In the genomic region with DNA sequence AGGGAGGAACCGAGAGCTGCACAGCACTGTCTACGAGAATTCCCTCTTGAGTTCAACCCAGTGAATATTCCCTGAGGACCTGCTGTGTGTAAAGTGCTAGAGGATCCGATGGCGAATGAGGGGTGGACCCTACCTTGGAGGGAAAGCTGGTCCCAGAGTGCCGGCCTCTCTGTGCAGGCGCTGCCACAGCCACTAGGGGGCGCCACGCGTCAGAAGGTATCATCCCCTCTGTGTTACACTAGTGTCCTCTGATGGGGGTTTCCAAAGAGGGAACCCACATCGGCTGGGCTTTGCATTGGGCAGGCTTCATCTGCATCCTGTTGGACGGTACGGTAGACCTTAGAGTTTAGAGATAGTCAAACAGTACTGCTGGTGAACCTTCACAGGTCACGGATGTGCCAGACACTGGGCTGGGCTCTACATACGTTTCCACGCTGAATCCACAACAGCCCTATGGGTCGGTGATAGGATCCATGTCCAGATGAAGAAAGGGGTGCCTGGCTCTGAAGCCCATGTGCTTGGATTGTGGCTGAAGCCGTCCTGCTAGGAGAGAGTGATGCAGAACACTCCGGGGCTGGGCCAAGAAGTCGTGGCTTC, we compare ENCODE assay signal across 1 cellular context.
TF ChIP-seq lines count a peak whose summit lies in the region.

No MANE protein-coding gene starts in this region.

TF ChIP-seq in H1, 55 proteins besides CTCF, POLR2A, EP300 and RAD21 (continued from another document):
- TF ChIP-seq, protein P1, sequence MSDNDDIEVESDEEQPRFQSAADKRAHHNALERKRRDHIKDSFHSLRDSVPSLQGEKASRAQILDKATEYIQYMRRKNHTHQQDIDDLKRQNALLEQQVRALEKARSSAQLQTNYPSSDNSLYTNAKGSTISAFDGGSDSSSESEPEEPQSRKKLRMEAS (IDR thresholded peaks at IDR 0.05) = no peak
- TF ChIP-seq, protein P2, sequence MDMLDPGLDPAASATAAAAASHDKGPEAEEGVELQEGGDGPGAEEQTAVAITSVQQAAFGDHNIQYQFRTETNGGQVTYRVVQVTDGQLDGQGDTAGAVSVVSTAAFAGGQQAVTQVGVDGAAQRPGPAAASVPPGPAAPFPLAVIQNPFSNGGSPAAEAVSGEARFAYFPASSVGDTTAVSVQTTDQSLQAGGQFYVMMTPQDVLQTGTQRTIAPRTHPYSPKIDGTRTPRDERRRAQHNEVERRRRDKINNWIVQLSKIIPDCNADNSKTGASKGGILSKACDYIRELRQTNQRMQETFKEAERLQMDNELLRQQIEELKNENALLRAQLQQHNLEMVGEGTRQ (IDR thresholded peaks at IDR 0.05; ENCODE audit: low read length) = no peak
- TF ChIP-seq CEBPB (IDR thresholded peaks at IDR 0.05; ENCODE audit: low read depth, low read length) = no peak
